In the genomic region with DNA sequence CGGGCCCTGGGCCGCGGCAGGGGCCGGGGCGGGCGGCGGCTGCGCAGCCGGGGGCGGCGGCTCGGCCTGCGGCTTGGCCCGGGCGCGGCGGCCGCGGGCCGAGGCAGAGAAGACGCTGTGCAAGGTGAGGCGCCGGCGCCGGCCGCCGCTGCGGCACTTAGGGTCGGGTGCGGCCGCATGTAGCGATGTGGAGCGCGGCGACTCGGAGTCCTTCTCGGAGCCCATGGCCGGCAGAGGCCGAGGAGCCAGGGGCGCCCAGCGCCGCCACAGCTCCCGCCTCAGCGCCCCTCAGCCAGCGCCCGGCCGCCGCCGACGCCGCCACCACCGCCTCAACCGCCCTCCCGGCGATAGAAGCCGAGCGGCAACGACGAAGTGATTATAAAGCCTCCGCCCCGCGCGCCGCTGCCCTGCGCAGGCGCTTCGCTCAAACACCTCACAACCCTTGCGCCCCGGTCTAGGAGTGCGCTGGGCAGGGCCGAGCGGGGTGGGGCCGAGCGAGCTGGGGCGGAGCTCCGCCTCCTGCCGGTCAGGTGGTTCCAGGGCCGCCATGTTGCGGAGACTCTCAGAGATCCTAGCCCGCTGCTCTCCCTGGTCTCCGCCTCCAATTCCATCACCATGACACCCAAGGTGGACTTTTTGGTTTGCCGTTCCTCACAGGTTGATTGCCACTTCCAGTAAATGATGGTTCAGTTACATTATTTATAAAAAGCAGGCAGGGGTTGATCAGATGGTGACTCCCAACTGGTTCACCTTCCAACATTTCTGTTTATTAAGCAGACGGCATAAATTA, we compare ENCODE assay signal across 8 cellular contexts. TPM values are rescaled to one million over a fixed set of nuclear protein-coding genes. Genes with fewer than 3 reads are reported as not detected.
A peak's percentile ranks its signal among the peaks of the same experiment; 100 is the strongest.
DNase-seq lines count a peak whose midpoint lies in the region; ATAC-seq lines count a peak whose summit lies in the region.

A gene with protein sequence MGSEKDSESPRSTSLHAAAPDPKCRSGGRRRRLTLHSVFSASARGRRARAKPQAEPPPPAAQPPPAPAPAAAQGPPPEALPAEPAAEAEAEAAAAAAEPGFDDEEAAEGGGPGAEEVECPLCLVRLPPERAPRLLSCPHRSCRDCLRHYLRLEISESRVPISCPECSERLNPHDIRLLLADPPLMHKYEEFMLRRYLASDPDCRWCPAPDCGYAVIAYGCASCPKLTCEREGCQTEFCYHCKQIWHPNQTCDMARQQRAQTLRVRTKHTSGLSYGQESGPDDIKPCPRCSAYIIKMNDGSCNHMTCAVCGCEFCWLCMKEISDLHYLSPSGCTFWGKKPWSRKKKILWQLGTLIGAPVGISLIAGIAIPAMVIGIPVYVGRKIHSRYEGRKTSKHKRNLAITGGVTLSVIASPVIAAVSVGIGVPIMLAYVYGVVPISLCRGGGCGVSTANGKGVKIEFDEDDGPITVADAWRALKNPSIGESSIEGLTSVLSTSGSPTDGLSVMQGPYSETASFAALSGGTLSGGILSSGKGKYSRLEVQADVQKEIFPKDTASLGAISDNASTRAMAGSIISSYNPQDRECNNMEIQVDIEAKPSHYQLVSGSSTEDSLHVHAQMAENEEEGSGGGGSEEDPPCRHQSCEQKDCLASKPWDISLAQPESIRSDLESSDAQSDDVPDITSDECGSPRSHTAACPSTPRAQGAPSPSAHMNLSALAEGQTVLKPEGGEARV (minus strand): TSS at position 349 of the 790 bp plus-strand sequence. CDS start 124 bp downstream, at position 225.

- POLR2A ChIA-PET in CD8-positive, alpha-beta memory T cell (lab: Charles Lee), result interaction anchor here (0.5 to 2.6 kb wide), 7 partner anchors 16 to 313 kb away, joined by 3 to 27 read pairs (median 5); partner anchors contain the start of gene RBBP4
- POLR2A ChIA-PET in activated CD8-positive, alpha-beta memory T cell treated with anti-CD3 and anti-CD28 coated beads for 36 hours (lab: Charles Lee), result interaction anchor here (0.5 to 1.5 kb wide), 9 partner anchors 11 to 53 kb away, joined by 3 to 6 read pairs (median 3); no protein-coding TSS in a partner anchor

- H3K27ac Mint-ChIP-seq in CD8-positive, alpha-beta memory T cell, result peak within 1 kb of the TSS; percentile 84 to 98 (median 93)
- peak within 1 kb of the TSS; percentile 91 for H3K27ac Mint-ChIP-seq in memory B cell

- H3K27ac ChIP-seq in CD8-positive, alpha-beta memory T cell (ENCODE audit: low read depth, low read length), result peak within 1 kb of the TSS; percentile 58
- peak within 1 kb of the TSS; percentile 78 for H3K27ac ChIP-seq in effector memory CD4-positive, alpha-beta T cell (ENCODE audit: insufficient read depth, low read length, poor library complexity, severe bottlenecking)

- peak within 1 kb of the TSS; percentile 78 for H3K4me3 ChIP-seq in CD8-positive, alpha-beta memory T cell (ENCODE audit: low read length)
- H3K4me3 ChIP-seq in effector memory CD4-positive, alpha-beta T cell (ENCODE audit: insufficient read depth, low read depth, low read length, poor library complexity, severe bottlenecking), result peak within 1 kb of the TSS; percentile 88

- H3K4me1 Mint-ChIP-seq in CD8-positive, alpha-beta memory T cell, result peaks cover 34 to 45% (median 44%) of the 10 kb centered on the region in 3 donors
- peaks cover 27% of the 10 kb centered on the region for H3K4me1 Mint-ChIP-seq in memory B cell

- H3K27me3 Mint-ChIP-seq in CD8-positive, alpha-beta memory T cell, result peaks cover 4 to 5% of the 10 kb centered on the region in 2 donors
- H3K27me3 Mint-ChIP-seq in memory B cell, result no peaks in the 10 kb centered on the region

- no peaks in the 10 kb centered on the region for H3K9me3 Mint-ChIP-seq in CD8-positive, alpha-beta memory T cell
- H3K9me3 Mint-ChIP-seq in memory B cell, result no peaks in the 10 kb centered on the region

- peak within 1 kb of the TSS; percentile 85 to 96 (median 89) for H3K4me3 Mint-ChIP-seq in CD8-positive, alpha-beta memory T cell
- H3K4me3 Mint-ChIP-seq in memory B cell, result peak within 1 kb of the TSS; percentile 94

- peak; percentile 55 for ATAC-seq in GM19468 (IDR thresholded peaks at IDR 0.05; ENCODE audit: extremely low read depth, unreplicated experiment)
- peak; percentile 85 for ATAC-seq in memory B cell (ENCODE audit: low read depth)

- peaks cover 21% of the 10 kb centered on the region for H3K4me1 ChIP-seq in CD8-positive, alpha-beta memory T cell (ENCODE audit: insufficient read depth, low read length)
- peaks cover 6% of the 10 kb centered on the region for H3K4me1 ChIP-seq in effector memory CD4-positive, alpha-beta T cell (ENCODE audit: control insufficient read depth, insufficient read depth, low read length, poor library complexity, severe bottlenecking)

- DNase-seq in CD8-positive, alpha-beta memory T cell, result peak; percentile 89 to 96 (median 92)
- DNase-seq in HT-29 (ENCODE audit: low spot score) (peak; percentile 97), NOMO-1 (lab: John Stamatoyannopoulos, UW; ENCODE audit: unreplicated experiment in 2 of 2) (peak; percentile 93 to 96), memory B cell (ENCODE audit: low spot score in 2 of 2) (peak; percentile 92 to 94)
- peak; percentile 89 to 92 (median 91) for DNase-seq in effector memory CD4-positive, alpha-beta T cell
- peak; percentile 87 for DNase-seq in stimulated activated CD8-positive, alpha-beta memory T cell treated with anti-CD3 and anti-CD28 coated beads, Interleukin-12 subunit alpha, Interleukin-12 subunit beta, amount 100 ng/mL, for 24 hours (ENCODE audit: extremely low read depth)

- CTCF ChIA-PET in CD8-positive, alpha-beta memory T cell (lab: Charles Lee), result interaction anchor here (0.8 to 1.4 kb wide), 5 partner anchors 9 to 163 kb away, joined by 3 to 5 read pairs (median 4); no protein-coding TSS in a partner anchor
- CTCF ChIA-PET in activated CD8-positive, alpha-beta memory T cell treated with anti-CD3 and anti-CD28 coated beads for 36 hours (lab: Charles Lee), result interaction anchor here (1.3 kb wide), 1 partner anchor 162 kb away, joined by 6 read pairs; no protein-coding TSS in a partner anchor

- H3K9me3 ChIP-seq in CD8-positive, alpha-beta memory T cell (ENCODE audit: low read length), result no peaks in the 10 kb centered on the region
- H3K9me3 ChIP-seq in effector memory CD4-positive, alpha-beta T cell (ENCODE audit: control insufficient read depth, low read length), result no peaks in the 10 kb centered on the region

- H3K36me3 Mint-ChIP-seq in CD8-positive, alpha-beta memory T cell, result peaks cover 0 to 10% (median 2%) of the 10 kb centered on the region in 3 donors
- no peaks in the 10 kb centered on the region for H3K36me3 Mint-ChIP-seq in memory B cell

- H3K36me3 ChIP-seq in CD8-positive, alpha-beta memory T cell (ENCODE audit: insufficient read depth, low read length), result no peaks in the 10 kb centered on the region
- H3K36me3 ChIP-seq in effector memory CD4-positive, alpha-beta T cell (ENCODE audit: control insufficient read depth, insufficient read depth, low read length), result no peaks in the 10 kb centered on the region

- H3K27me3 ChIP-seq in CD8-positive, alpha-beta memory T cell (ENCODE audit: insufficient read depth, low read length, poor library complexity, severe bottlenecking), result no peaks in the 10 kb centered on the region
- no peaks in the 10 kb centered on the region for H3K27me3 ChIP-seq in effector memory CD4-positive, alpha-beta T cell (replicated peaks; ENCODE audit: control insufficient read depth, insufficient read depth, low read length, poor library complexity, severe bottlenecking)

RNA-seq across cellular contexts. Expression of the gene that starts here (rescaled TPM):
- total RNA-seq in CD8-positive, alpha-beta memory T cell, result 10 to 100 TPM; 39.6 to 39.9 TPM
- polyA plus RNA-seq in CD8-positive, alpha-beta memory T cell, result 4.3 TPM
- total RNA-seq in HT-29 (2014; rRNA removed; shearing (Covaris generic)), result 15.8 and 19.2 TPM in 2 replicates
- total RNA-seq in activated CD8-positive, alpha-beta memory T cell treated with anti-CD3 and anti-CD28 coated beads for 36 hours, result 10 to 100 TPM; 21.7 to 22.5 TPM

Comparison
In these comparisons a context has a peak if more than half of its experiments do, and no peak if none do; other contexts are left out.
1. Peak in every context shown above with its lines: DNase-seq, ATAC-seq, H3K4me3 ChIP-seq and H3K27ac ChIP-seq.